Comparison of ENCODE assay signal across 9 cellular contexts in the genomic region with DNA sequence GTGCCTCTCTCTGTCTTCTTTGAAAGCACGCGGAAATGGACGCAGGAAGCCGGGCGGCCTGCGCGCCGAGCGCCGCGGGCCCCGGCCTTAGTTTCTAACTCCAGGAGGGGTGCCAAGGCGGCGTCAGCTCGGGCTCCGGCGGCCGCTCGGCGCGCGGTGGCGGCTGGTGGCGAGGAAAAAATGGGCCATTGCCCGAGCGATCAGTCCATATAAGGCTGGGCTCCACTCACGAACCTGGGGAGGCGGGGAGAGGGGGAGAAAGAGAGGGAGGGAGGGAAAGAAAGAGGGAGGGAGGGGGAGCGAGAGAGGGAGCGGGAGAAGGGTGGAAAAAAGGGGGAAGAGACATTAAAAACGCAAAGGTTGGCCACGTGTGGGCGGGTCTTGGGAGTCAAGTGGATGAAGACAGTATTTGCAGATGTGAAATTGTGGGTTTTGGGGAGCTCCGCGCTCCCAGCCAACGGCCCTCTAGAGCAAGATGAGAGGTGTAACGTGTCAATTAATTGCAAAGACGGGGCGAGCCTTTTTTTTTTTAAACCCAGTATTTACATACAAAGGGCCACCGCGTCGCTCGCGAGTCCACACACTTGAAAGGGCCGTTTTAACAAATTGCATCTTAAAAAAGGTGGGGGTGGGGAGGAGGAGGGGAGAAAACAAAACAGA. TPM values are rescaled to one million over a fixed set of nuclear protein-coding genes. Genes with fewer than 3 reads are reported as not detected.
DNase-seq lines count a peak whose midpoint lies in the region; ATAC-seq and TF ChIP-seq lines count a peak whose summit lies in the region.
"Had no signal": no experiment of that assay in that cellular context is flagged by ENCODE, and none has a peak within 500 bp of the region (broad histone marks: within the 10 kb centered on the region; RNA-seq: fewer than 3 reads in every experiment).

Gene NKX2-2 (minus strand): TSS at position 184 of the 660 bp plus-strand sequence. CDS start 395 bp downstream, outside the sequence.

- H3K36me3 ChIP-seq in BLaER1 (no peaks in the 10 kb centered on the region), HUES48 (ENCODE audit: control insufficient read depth, insufficient read depth, low read length) (no peaks in the 10 kb centered on the region), neural progenitor cell (no peaks in the 10 kb centered on the region), colonic mucosa (no peaks in the 10 kb centered on the region)

- peaks cover 13% of the 10 kb centered on the region for H3K4me1 ChIP-seq in BLaER1
- H3K4me1 ChIP-seq in HUES48 (ENCODE audit: control insufficient read depth, insufficient read depth, low read length): peaks cover 38% of the 10 kb centered on the region
- peaks cover 64% of the 10 kb centered on the region for H3K4me1 ChIP-seq in neural progenitor cell
- no peaks in the 10 kb centered on the region for H3K4me1 ChIP-seq in colonic mucosa

- H4K20me1 ChIP-seq in BLaER1 (peaks cover 79% of the 10 kb centered on the region), neural progenitor cell (ENCODE audit: low read depth) (peaks cover 100% of the 10 kb centered on the region)

- no peak within 1 kb of the TSS for H3K9ac ChIP-seq in BLaER1
- no peak within 1 kb of the TSS for H3K9ac ChIP-seq in HUES48 (ENCODE audit: low read depth, low read length)
- H3K9ac ChIP-seq in neural progenitor cell: no peak within 1 kb of the TSS
- H3K9ac ChIP-seq in colonic mucosa (ENCODE audit: low read depth in 2 of 2, low read length in 2 of 2): no peak within 1 kb of the TSS

- H3F3A ChIP-seq in neural progenitor cell (ENCODE audit: low read depth): peaks cover 56% of the 10 kb centered on the region

- ATAC-seq in GM19035 (IDR thresholded peaks at IDR 0.05; ENCODE audit: unreplicated experiment): no peak
- no peak for ATAC-seq in HG02610 (IDR thresholded peaks at IDR 0.05; ENCODE audit: unreplicated experiment)

- intact Hi-C loops in colonic mucosa (cut with DNase I): no loop called here

- H3K27me3 Mint-ChIP-seq in neural progenitor cell (ENCODE audit: insufficient read depth, low read depth): peaks cover 84% of the 10 kb centered on the region

- H3K27me3 ChIP-seq in BLaER1 (peaks cover 100% of the 10 kb centered on the region), HUES48 (ENCODE audit: control insufficient read depth, insufficient read depth, low read length) (peaks cover 92% of the 10 kb centered on the region), neural progenitor cell (peaks cover 100% of the 10 kb centered on the region), colonic mucosa (peaks cover 99% of the 10 kb centered on the region)

- H3K79me2 ChIP-seq in neural progenitor cell (ENCODE audit: low read depth): no peaks in the 10 kb centered on the region

- H2AFZ ChIP-seq in neural progenitor cell (replicated peaks): no peak within 1 kb of the TSS

- no peaks in the 10 kb centered on the region for H3K9me3 Mint-ChIP-seq in neural progenitor cell

- DNase-seq in caudate nucleus (lab: John Stamatoyannopoulos, UW) (peak in 50 of 61 donors; percentile 34 to 84 (median 62)), neural progenitor cell (ENCODE audit: low spot score) (peak; percentile 49), colonic mucosa (no peak)
- DNase-seq in central memory CD4-positive, alpha-beta T cell: no peak
- DNase-seq: cortex of kidney had no signal

- H3K27ac Mint-ChIP-seq in neural progenitor cell: no peak within 1 kb of the TSS

- H3K4me2 ChIP-seq in BLaER1 (no peak within 1 kb of the TSS), neural progenitor cell (peak within 1 kb of the TSS; percentile 82)

- H3K4me3 ChIP-seq in BLaER1 (peak within 1 kb of the TSS; percentile 17; the same call in 1 of the 2 replicates), HUES48 (ENCODE audit: low read depth, low read length) (peak within 1 kb of the TSS; percentile 52), neural progenitor cell (peak within 1 kb of the TSS; percentile 35), colonic mucosa (no peak within 1 kb of the TSS)

- H3K4me1 Mint-ChIP-seq in neural progenitor cell: peaks cover 33% of the 10 kb centered on the region

- no peaks in the 10 kb centered on the region for H3K36me3 Mint-ChIP-seq in neural progenitor cell

- TF ChIP-seq CTCF in neural progenitor cell (IDR thresholded peaks at IDR 0.05): no peak
- no peak for TF ChIP-seq CTCF in colonic mucosa (IDR thresholded peaks at IDR 0.05)

- H3K27ac ChIP-seq in BLaER1: no peak within 1 kb of the TSS
- H3K27ac ChIP-seq in HUES48 (ENCODE audit: low read depth, low read length): no peak within 1 kb of the TSS
- H3K27ac ChIP-seq in caudate nucleus (ENCODE audit: low read depth, low read length): peak within 1 kb of the TSS; percentile 83
- no peak within 1 kb of the TSS for H3K27ac ChIP-seq in neural progenitor cell
- no peak within 1 kb of the TSS for H3K27ac ChIP-seq in colonic mucosa

- peak within 1 kb of the TSS; percentile 70 for H3K4me3 Mint-ChIP-seq in neural progenitor cell

- H3K9me3 ChIP-seq in BLaER1 (peaks cover 48% of the 10 kb centered on the region), HUES48 (ENCODE audit: control insufficient read depth, insufficient read depth, low read length) (no peaks in the 10 kb centered on the region), neural progenitor cell (ENCODE audit: low read depth) (no peaks in the 10 kb centered on the region), colonic mucosa (no peaks in the 10 kb centered on the region)

RNA-seq across cellular contexts. Expression of gene NKX2-2, which starts in this region (rescaled TPM):
- total RNA-seq in neural progenitor cell (ENCODE audit: low replicate concordance) (not detected in 2 replicates), colonic mucosa (1 to 10 TPM; 1.4 to 1.6 TPM)

Comparison
In these comparisons a context has a peak if more than half of its experiments do, and no peak if none do; other contexts are left out.
1. Peak in DNase-seq, H3K4me3 ChIP-seq and H3K4me2 ChIP-seq in neural progenitor cell; RNA of the gene not detected or under 1 TPM.
2. DNase-seq: peak in caudate nucleus (50 of 61); none in central memory CD4-positive, alpha-beta T cell (single experiment) and colonic mucosa (single experiment).